ENCODE assay signal across 16 cellular contexts in the genomic region with DNA sequence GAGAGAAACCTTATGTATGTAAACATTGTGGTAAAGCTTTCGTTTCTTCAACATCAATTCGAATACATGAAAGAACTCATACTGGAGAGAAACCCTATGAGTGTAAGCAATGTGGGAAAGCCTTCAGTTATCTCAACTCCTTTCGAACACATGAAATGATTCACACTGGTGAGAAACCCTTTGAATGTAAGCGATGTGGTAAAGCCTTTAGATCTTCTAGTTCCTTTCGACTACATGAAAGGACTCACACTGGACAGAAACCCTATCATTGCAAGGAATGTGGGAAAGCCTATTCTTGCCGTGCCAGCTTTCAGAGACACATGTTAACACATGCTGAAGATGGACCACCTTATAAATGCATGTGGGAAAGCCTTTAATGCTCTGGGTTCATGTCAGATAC. TPM values are rescaled to one million over a fixed set of nuclear protein-coding genes. Genes with fewer than 3 reads are reported as not detected.
DNase-seq lines count a peak whose midpoint lies in the region; ATAC-seq, FAIRE-seq and TF ChIP-seq lines count a peak whose summit lies in the region.
"Had no signal": no experiment of that assay in that cellular context is flagged by ENCODE, and none has a peak within 500 bp of the region (broad histone marks: within the 10 kb centered on the region; RNA-seq: fewer than 3 reads in every experiment).

No MANE protein-coding gene starts in this region.

- H2BK5ac ChIP-seq in mesendoderm (ENCODE audit: low read length): no peak overlapping the region

- peaks cover 100% of the 10 kb centered on the region for H3K36me3 ChIP-seq in BLaER1
- peaks cover 2 to 12% of the 10 kb centered on the region in 2 experiments; a peak in 3 of 4 replicates for H3K36me3 ChIP-seq in HCT116 (ENCODE audit: control insufficient read depth in 1 of 2, insufficient read depth in 2 of 2, low read length in 2 of 2)
- peaks cover 21% of the 10 kb centered on the region for H3K36me3 ChIP-seq in K562 (ENCODE audit: control insufficient read depth, insufficient read depth, low read length)
- peaks cover 11% of the 10 kb centered on the region for H3K36me3 ChIP-seq in mesendoderm (ENCODE audit: control insufficient read depth, insufficient read depth, low read length)
- H3K36me3 ChIP-seq in gastrocnemius medialis: peaks cover 24 to 87% of the 10 kb centered on the region in 2 donors

- CTCF ChIA-PET in HCT116 (lab: Charles Lee) (no interaction called here), K562 (lab: Yijun Ruan, JAX; ENCODE audit: low intra/inter-chr PET ratio) (no interaction called here), RWPE1 (lab: Yijun Ruan, JAX) (no interaction called here)

- no peak for TF ChIP-seq EP300 in K562 (IDR thresholded peaks at IDR 0.05; ENCODE audit: low read length)

- TF ChIP-seq CTCF in HCT116 (IDR thresholded peaks at IDR 0.05 in 2 of 3, conservative IDR thresholded peaks at IDR 0.05 in 1 of 3; ENCODE audit: borderline replicate concordance in 1 of 3, insufficient read depth in 1 of 3, low read depth in 2 of 3, low read length in 2 of 3) (no peak), K562 (IDR thresholded peaks at IDR 0.05 in 2 of 3, conservative IDR thresholded peaks at IDR 0.05 in 1 of 3; ENCODE audit: insufficient read depth in 2 of 3, low read depth in 1 of 3, low read length in 3 of 3) (no peak), gastrocnemius medialis (IDR thresholded peaks at IDR 0.05 in 4 of 5, conservative IDR thresholded peaks at IDR 0.05 in 1 of 5) (no peak), RWPE1 (conservative IDR thresholded peaks at IDR 0.05; ENCODE audit: low read depth) (no peak)

- no peak overlapping the region for H4K5ac ChIP-seq in mesendoderm (ENCODE audit: low read length)

- no peak overlapping the region for H3K27ac ChIP-seq in BLaER1
- no peak overlapping the region for H3K27ac ChIP-seq in HCT116 (ENCODE audit: low read depth, low read length)
- H3K27ac ChIP-seq in K562 (ENCODE audit: extremely low read depth, low read depth, low read length): no peak overlapping the region
- no peak overlapping the region for H3K27ac ChIP-seq in mesendoderm (ENCODE audit: low read depth, low read length)
- H3K27ac ChIP-seq in gastrocnemius medialis: no peak overlapping the region
- H3K27ac ChIP-seq in RWPE1: no peak overlapping the region
- H3K27ac ChIP-seq: PC-9 had no signal

- no peak for FAIRE-seq in K562 (lab: Jason Lieb, UNC)
- FAIRE-seq: A204.1 had no signal

- H3K9me2 ChIP-seq in HCT116 (ENCODE audit: insufficient read depth): no peaks in the 10 kb centered on the region

- RAD21 ChIA-PET in HCT116 (lab: Charles Lee; ENCODE audit: low non-redundant PET in 1 of 2, low total read pairs in 2 of 2, uncharacterized antibody in 2 of 2, unreplicated experiment in 2 of 2): no interaction called here

- H3K4me2 ChIP-seq in BLaER1 (no peak overlapping the region), HCT116 (ENCODE audit: low read length) (no peak overlapping the region), K562 (ENCODE audit: insufficient read depth, low read length) (no peak overlapping the region), mesendoderm (ENCODE audit: low read length) (no peak overlapping the region)
- H3K4me2 ChIP-seq: PC-9 had no signal

- peaks cover 2% of the 10 kb centered on the region for H3K79me1 ChIP-seq in mesendoderm (ENCODE audit: low read length)

- no peak overlapping the region for H2AFZ ChIP-seq in HCT116 (ENCODE audit: low read depth, low read length, poor library complexity, severe bottlenecking)
- H2AFZ ChIP-seq in K562 (ENCODE audit: low read depth, low read length): no peak overlapping the region
- H2AFZ ChIP-seq: PC-9 had no signal

- in situ Hi-C loops in K562 (cut with MboI) (no loop called here), gastrocnemius medialis (cut with MboI; ENCODE audit: low sequenced_read_pairs in 4 of 4) (no loop called here)

- H3K23ac ChIP-seq in mesendoderm (ENCODE audit: low read length): no peak overlapping the region

- POLR2A ChIA-PET in HCT116 (lab: Charles Lee): no interaction called here
- POLR2A ChIA-PET in K562 (lab: Yijun Ruan, JAX): no interaction called here
- POLR2A ChIA-PET in RWPE1 (lab: Yijun Ruan, JAX; ENCODE audit: low non-redundant PET): no interaction called here

- ATAC-seq in HCT116 (no peak), K562 (no peak), gastrocnemius medialis (no peak), GM21515 (IDR thresholded peaks at IDR 0.05; ENCODE audit: unreplicated experiment) (no peak)

- no TSS peak for BruUV-seq in HCT116 (replicated peaks; lab: Mats Ljungman, UMichigan)
- no TSS peak for BruUV-seq in K562 (replicated peaks; lab: Mats Ljungman, UMichigan)

- 58% methylated on average over 6 of the region's 6 CpGs for WGBS in K562 (ENCODE audit: insufficient coverage, low coverage, missing lambda C conversion rate)
- no CpG with 5 or more reads among the region's 6 CpGs for WGBS in mesendoderm (ENCODE audit: extremely low coverage, insufficient coverage, low lambda C conversion rate)

- H3K9ac ChIP-seq in BLaER1: no peak overlapping the region
- H3K9ac ChIP-seq in HCT116 (ENCODE audit: low read length): no peak overlapping the region
- no peak overlapping the region for H3K9ac ChIP-seq in K562 (ENCODE audit: insufficient read depth in 1 of 2, low read depth in 2 of 2, low read length in 2 of 2)
- H3K9ac ChIP-seq in mesendoderm (ENCODE audit: low read length): no peak overlapping the region

- H3K4me3 ChIP-seq in BLaER1: peak overlapping the region; percentile 31; the same call in 1 of the 2 replicates
- H3K4me3 ChIP-seq in HCT116 (replicated peaks in 1 of 2; ENCODE audit: low read depth in 1 of 2, low read length in 2 of 2): no peak overlapping the region
- no peak overlapping the region for H3K4me3 ChIP-seq in K562
- peak overlapping the region; percentile 9 for H3K4me3 ChIP-seq in mesendoderm (ENCODE audit: low read length)
- H3K4me3 ChIP-seq in gastrocnemius medialis: peak overlapping the region in 1 of 4 donors; percentile 40
- H3K4me3 ChIP-seq: PC-9 had no signal

- no peaks in the 10 kb centered on the region for H3K4me1 ChIP-seq in BLaER1
- H3K4me1 ChIP-seq in HCT116 (ENCODE audit: control insufficient read depth in 1 of 2, insufficient read depth in 2 of 2, low read length in 2 of 2): no peaks in the 10 kb centered on the region
- no peaks in the 10 kb centered on the region for H3K4me1 ChIP-seq in K562 (replicated peaks in 1 of 2; ENCODE audit: control insufficient read depth in 2 of 2, insufficient read depth in 2 of 2, low read length in 2 of 2)
- H3K4me1 ChIP-seq in mesendoderm (ENCODE audit: control insufficient read depth, low read depth, low read length): no peaks in the 10 kb centered on the region
- no peaks in the 10 kb centered on the region for H3K4me1 ChIP-seq in gastrocnemius medialis

- no peak overlapping the region for H4K8ac ChIP-seq in mesendoderm (ENCODE audit: low read depth, low read length)

- H3K18ac ChIP-seq in mesendoderm (ENCODE audit: low read length): no peak overlapping the region

- no peak overlapping the region for H3K4ac ChIP-seq in mesendoderm (ENCODE audit: low read depth, low read length)

- intact Hi-C loops in HCT116 (cut with micrococcal nuclease) (no loop called here), K562 (cut with micrococcal nuclease) (no loop called here), gastrocnemius medialis (cut with DNase I; ENCODE audit: low total_unique reads) (no loop called here)

- H4K20me1 ChIP-seq in BLaER1 (no peaks in the 10 kb centered on the region), HCT116 (ENCODE audit: insufficient read depth) (no peaks in the 10 kb centered on the region), K562 (replicated peaks; ENCODE audit: control insufficient read depth, insufficient read depth, low read length) (no peaks in the 10 kb centered on the region)

- TF ChIP-seq POLR2A in HCT116 (IDR thresholded peaks at IDR 0.05; ENCODE audit: borderline replicate concordance, extremely low read depth, insufficient read depth, insufficient read length): no peak
- TF ChIP-seq POLR2A in K562 (conservative IDR thresholded peaks at IDR 0.05): no peak
- TF ChIP-seq POLR2A in gastrocnemius medialis (IDR thresholded peaks at IDR 0.05): no peak

- H3K9me1 ChIP-seq in K562 (ENCODE audit: control insufficient read depth, insufficient read depth, low read length): no peaks in the 10 kb centered on the region

- H2AK5ac ChIP-seq in mesendoderm (ENCODE audit: low read length): no peak overlapping the region

- no peaks in the 10 kb centered on the region for H3K27me3 ChIP-seq in BLaER1
- H3K27me3 ChIP-seq in HCT116 (ENCODE audit: insufficient read depth, low read length): no peaks in the 10 kb centered on the region
- H3K27me3 ChIP-seq in K562 (ENCODE audit: control insufficient read depth in 2 of 2, insufficient read depth in 2 of 2, low read length in 2 of 2): no peaks in the 10 kb centered on the region
- H3K27me3 ChIP-seq in mesendoderm (ENCODE audit: insufficient read depth, low read length, poor library complexity): no peaks in the 10 kb centered on the region
- H3K27me3 ChIP-seq in gastrocnemius medialis: peaks cover 0 to 3% (median 0%) of the 10 kb centered on the region in 3 donors

- H3K56ac ChIP-seq in mesendoderm (ENCODE audit: low read length): no peak overlapping the region

- H3K9me3 ChIP-seq in BLaER1 (peaks cover 100% of the 10 kb centered on the region), HCT116 (ENCODE audit: control insufficient read depth in 1 of 2, insufficient read depth in 1 of 2, low read depth in 1 of 2, low read length in 2 of 2) (peaks cover 32 to 66% of the 10 kb centered on the region in 2 experiments; a peak in 3 of 4 replicates), K562 (replicated peaks; ENCODE audit: control insufficient read depth, insufficient read depth, low read depth, low read length) (peaks cover 29% of the 10 kb centered on the region), gastrocnemius medialis (peaks cover 11 to 66% (median 26%) of the 10 kb centered on the region in 3 donors)

- no peak for DNase-seq in HCT116 (ENCODE audit: low read depth, low spot score)
- no peak for DNase-seq in K562 (ENCODE audit: extremely low read depth in 1 of 4, low spot score in 3 of 4)
- DNase-seq in mesendoderm: peak; percentile 20
- no peak for DNase-seq in D341Med (ENCODE audit: low spot score)
- DNase-seq in gastrocnemius medialis: no peak
- no peak for DNase-seq in RWPE1 (ENCODE audit: low spot score)
- DNase-seq: Calu3, GOT3, NCI-H1436, NCI-H2029 treated with DMSO at 0.1 percent for 48 hours, NCI-H2227 treated with DMSO at 0.1 percent for 48 hours, NCI-H524 treated with DMSO at 0.1 percent for 48 hours, PC-9 had no signal

- no peak overlapping the region for H2BK15ac ChIP-seq in mesendoderm (replicated peaks; ENCODE audit: low read depth)

- no peak overlapping the region for H2BK120ac ChIP-seq in mesendoderm (ENCODE audit: low read depth, low read length)

- no peaks in the 10 kb centered on the region for H3K79me2 ChIP-seq in HCT116 (ENCODE audit: insufficient read depth, low read length)
- no peaks in the 10 kb centered on the region for H3K79me2 ChIP-seq in K562 (ENCODE audit: control insufficient read depth, insufficient read depth, low read length)
- no peaks in the 10 kb centered on the region for H3K79me2 ChIP-seq in mesendoderm (ENCODE audit: control insufficient read depth, insufficient read depth, low read length)

- TF ChIP-seq RAD21 in HCT116 (IDR thresholded peaks at IDR 0.05; ENCODE audit: low read depth) (no peak), K562 (CRISPR knock-in tag; conservative IDR thresholded peaks at IDR 0.05 in 1 of 2, IDR thresholded peaks at IDR 0.05 in 1 of 2) (no peak)

RNA-seq across cellular contexts. Expression of gene ZNF136, which starts 24.7 kb away (rescaled TPM):
- 4.0 TPM for total RNA-seq in HCT116 (2021; ENCODE audit: unreplicated experiment)
- polyA plus RNA-seq in HCT116 (2012): 0.91 and 1.3 TPM in 2 replicates
- 10.0 and 17.9 TPM in 2 replicates for total RNA-seq in K562 (2011; cell fraction: chromatin; rRNA removed; ENCODE audit: low replicate concordance)
- total RNA-seq in K562 (2011; cell fraction: nucleolus; rRNA removed): 6.3 TPM in 2 replicates
- total RNA-seq in K562 (2011; cell fraction: nucleoplasm; rRNA removed): 11.4 and 11.9 TPM in 2 replicates
- total RNA-seq in K562 (2014; rRNA removed): 3.5 and 4.5 TPM in 2 replicates
- total RNA-seq in K562 (2014; rRNA removed; fragmentation: Illumina TruSeq; extraction: Trizol): 4.2 and 5.1 TPM in 2 replicates
- total RNA-seq in K562 (2015; rRNA removed; fragmentation: Illumina TruSeq; extraction: Trizol): 4.1 and 5.3 TPM in 2 replicates
- total RNA-seq in K562 (2021): 2.4 and 2.7 TPM in 2 replicates
- polyA plus RNA-seq in K562 (2011; rRNA removed): 2.9 and 4.5 TPM in 2 replicates
- polyA plus RNA-seq in K562 (2011; cell fraction: cytosol; rRNA removed): 0.49 and 0.86 TPM in 2 replicates
- 1.3 and 2.2 TPM in 2 replicates for polyA plus RNA-seq in K562 (2011; cell fraction: nucleus; rRNA removed)
- 2.6 and 2.9 TPM in 2 replicates for polyA plus RNA-seq in K562 (2012)
- polyA plus RNA-seq in K562 (2014; fragmentation: Illumina TruSeq; extraction: Trizol): 3.1 and 3.4 TPM in 2 replicates
- polyA plus RNA-seq in K562 (2014; fragmentation: Nextera tagmentation; extraction: Ambion mirVana): 1 to 10 TPM; 1.0 to 2.5 TPM
- polyA plus RNA-seq in K562 (2014; rRNA removed): 2.9 and 4.1 TPM in 2 replicates
- 5.5 and 5.8 TPM in 2 replicates for polyA minus RNA-seq in K562 (2011; rRNA and poly(A)+ RNA removed)
- 2.0 and 2.2 TPM in 2 replicates for polyA minus RNA-seq in K562 (2011; cell fraction: cytosol; rRNA and poly(A)+ RNA removed)
- polyA minus RNA-seq in K562 (2011; cell fraction: nucleus; rRNA and poly(A)+ RNA removed): 1.6 and 2.6 TPM in 2 replicates
- 4.1 TPM for polyA plus RNA-seq in mesendoderm (2013, experiment 1 of 2)
- polyA plus RNA-seq in mesendoderm (2013, experiment 2 of 2): 4.1 TPM
- total RNA-seq in gastrocnemius medialis: 1 to 10 TPM; 1.4 to 2.2 (median 1.8) TPM

RNA-seq across cellular contexts. Expression of gene ZNF625, which starts 31.1 kb away (rescaled TPM):
- total RNA-seq in HCT116 (2021; ENCODE audit: unreplicated experiment): not detected
- not detected in 2 replicates for polyA plus RNA-seq in HCT116 (2012)
- not detected in 2 replicates for total RNA-seq in K562 (2011; cell fraction: chromatin; rRNA removed; ENCODE audit: low replicate concordance)
- total RNA-seq in K562 (2011; cell fraction: nucleolus; rRNA removed): not detected in 2 replicates
- not detected in 2 replicates for total RNA-seq in K562 (2011; cell fraction: nucleoplasm; rRNA removed)
- total RNA-seq in K562 (2014; rRNA removed): not detected in 2 replicates
- 0.07 TPM in 1 of 2 replicates, not detected in the other for total RNA-seq in K562 (2014; rRNA removed; fragmentation: Illumina TruSeq; extraction: Trizol)
- not detected in 2 replicates for total RNA-seq in K562 (2015; rRNA removed; fragmentation: Illumina TruSeq; extraction: Trizol)
- total RNA-seq in K562 (2021): 0.09 and 0.13 TPM in 2 replicates
- polyA plus RNA-seq in K562 (2011; rRNA removed): not detected in 2 replicates
- polyA plus RNA-seq in K562 (2011; cell fraction: cytosol; rRNA removed): not detected in 2 replicates
- polyA plus RNA-seq in K562 (2011; cell fraction: nucleus; rRNA removed): not detected in 2 replicates
- polyA plus RNA-seq in K562 (2012): 0.07 TPM in 1 of 2 replicates, not detected in the other
- polyA plus RNA-seq in K562 (2014; fragmentation: Illumina TruSeq; extraction: Trizol): not detected in 2 replicates
- polyA plus RNA-seq in K562 (2014; fragmentation: Nextera tagmentation; extraction: Ambion mirVana): not detected
- not detected in 2 replicates for polyA plus RNA-seq in K562 (2014; rRNA removed)
- not detected in 2 replicates for polyA minus RNA-seq in K562 (2011; rRNA and poly(A)+ RNA removed)
- polyA minus RNA-seq in K562 (2011; cell fraction: cytosol; rRNA and poly(A)+ RNA removed): not detected in 2 replicates
- not detected in 2 replicates for polyA minus RNA-seq in K562 (2011; cell fraction: nucleus; rRNA and poly(A)+ RNA removed)
- 8.5 TPM for polyA plus RNA-seq in mesendoderm (2013, experiment 1 of 2)
- 7.3 TPM for polyA plus RNA-seq in mesendoderm (2013, experiment 2 of 2)
- total RNA-seq in gastrocnemius medialis: 1 to 10 TPM in 1 of 4 donors, under 1 TPM in 3; 0.22 to 1.4 (median 0.50) TPM
- total RNA-seq: Calu3 had no signal

RNA-seq across cellular contexts. Expression of gene ZNF20, which starts 47.5 kb away (rescaled TPM):
- 1.0 TPM for total RNA-seq in HCT116 (2021; ENCODE audit: unreplicated experiment)
- 0.62 and 0.86 TPM in 2 replicates for polyA plus RNA-seq in HCT116 (2012)
- total RNA-seq in K562 (2011; cell fraction: chromatin; rRNA removed; ENCODE audit: low replicate concordance): 5.6 and 8.3 TPM in 2 replicates
- total RNA-seq in K562 (2011; cell fraction: nucleolus; rRNA removed): 6.7 and 7.5 TPM in 2 replicates
- 6.6 and 6.7 TPM in 2 replicates for total RNA-seq in K562 (2011; cell fraction: nucleoplasm; rRNA removed)
- 1.2 and 2.2 TPM in 2 replicates for total RNA-seq in K562 (2014; rRNA removed)
- 3.1 and 3.3 TPM in 2 replicates for total RNA-seq in K562 (2014; rRNA removed; fragmentation: Illumina TruSeq; extraction: Trizol)
- 3.7 and 4.1 TPM in 2 replicates for total RNA-seq in K562 (2015; rRNA removed; fragmentation: Illumina TruSeq; extraction: Trizol)
- total RNA-seq in K562 (2021): 1.7 and 3.2 TPM in 2 replicates
- polyA plus RNA-seq in K562 (2011; rRNA removed): 1.7 and 2.4 TPM in 2 replicates
- 0.40 and 0.65 TPM in 2 replicates for polyA plus RNA-seq in K562 (2011; cell fraction: cytosol; rRNA removed)
- polyA plus RNA-seq in K562 (2011; cell fraction: nucleus; rRNA removed): 1.4 and 1.5 TPM in 2 replicates
- 2.1 and 3.4 TPM in 2 replicates for polyA plus RNA-seq in K562 (2012)
- 1.3 and 1.4 TPM in 2 replicates for polyA plus RNA-seq in K562 (2014; fragmentation: Illumina TruSeq; extraction: Trizol)
- polyA plus RNA-seq in K562 (2014; fragmentation: Nextera tagmentation; extraction: Ambion mirVana): 1 to 10 TPM; 3.3 to 3.4 TPM
- 1.7 and 2.7 TPM in 2 replicates for polyA plus RNA-seq in K562 (2014; rRNA removed)
- polyA minus RNA-seq in K562 (2011; rRNA and poly(A)+ RNA removed): 3.3 and 3.8 TPM in 2 replicates
- 1.1 and 1.2 TPM in 2 replicates for polyA minus RNA-seq in K562 (2011; cell fraction: cytosol; rRNA and poly(A)+ RNA removed)
- 2.7 and 3.9 TPM in 2 replicates for polyA minus RNA-seq in K562 (2011; cell fraction: nucleus; rRNA and poly(A)+ RNA removed)
- 3.5 TPM for polyA plus RNA-seq in mesendoderm (2013, experiment 1 of 2)
- 3.2 TPM for polyA plus RNA-seq in mesendoderm (2013, experiment 2 of 2)
- under 1 TPM in 3 of 4 donors, not detected in 1; 0.29 to 0.78 (median 0.41) TPM for total RNA-seq in gastrocnemius medialis

Comparison
In these comparisons a context has a peak if more than half of its experiments do, and no peak if none do; other contexts are left out.
1. H3K4me3 ChIP-seq: peak in BLaER1 (single experiment) and mesendoderm (single experiment); none in HCT116 (0 of 2) and K562 (single experiment).